Comparison of ENCODE assay signal across 34 cellular contexts in genomic region chr4:45636175-45636574, GRCh38.
"Had no signal": no experiment of that assay in that cellular context is flagged by ENCODE, and none has a peak within 500 bp of the region (broad histone marks: within the 10 kb centered on the region; RNA-seq: fewer than 3 reads in every experiment).

No MANE protein-coding gene starts in this region.

- H3K4me3 ChIP-seq: adrenal gland, ascending aorta, body of pancreas, breast epithelium, cardiac muscle cell had no signal

- DNase-seq: activated effector memory CD4-positive, alpha-beta T cell treated with anti-CD3 and anti-CD28 coated beads, Interleukin-2, amount 50 U/mL, for 16 hours; activated effector memory CD4-positive, alpha-beta T cell treated with Interleukin-2 at 50 U/mL for 16 hours; activated gamma-delta T cell; activated gamma-delta T cell treated with Interleukin-2 at 50 U/mL for 16 hours; activated naive CD4-positive, alpha-beta T cell; activated naive CD4-positive, alpha-beta T cell treated with anti-CD3 and anti-CD28 coated beads for 36 hours; activated naive CD4-positive, alpha-beta T cell treated with anti-CD3 and anti-CD28 coated beads, Interleukin-2, amount 10 ng/mL, durations not matched to agents 7 days and 5 days; activated naive CD4-positive, alpha-beta T cell treated with anti-CD3 and anti-CD28 coated beads, Interleukin-2, amount 50 U/mL, for 16 hours; activated naive CD4-positive, alpha-beta T cell treated with Interleukin-2 at 50 U/mL for 16 hours; activated naive CD8-positive, alpha-beta T cell treated with anti-CD3 and anti-CD28 coated beads for 36 hours; activated naive CD8-positive, alpha-beta T cell treated with anti-CD3 and anti-CD28 coated beads, Interleukin-2, amount 10 ng/mL, durations not matched to agents 7 days and 5 days; activated naive CD8-positive, alpha-beta T cell treated with anti-CD3 and anti-CD28 coated beads, Interleukin-2, amount 50 U/mL, for 24 hours; activated T-cell treated with anti-CD3 and anti-CD28 coated beads, Interleukin-2, amount 50 U/mL, for 1 hour; activated T-cell treated with anti-CD3 and anti-CD28 coated beads, Interleukin-2, amount 50 U/mL, for 24 hours; activated T-cell treated with anti-CD3 and anti-CD28 coated beads, Interleukin-2, amount 50 U/mL, for 4 hours; activated T-cell treated with anti-CD3 and anti-CD28 coated beads, Interleukin-2, amount 50 U/mL, for 48 hours; activated T-cell treated with anti-CD3 and anti-CD28 coated beads, Interleukin-2, amount 50 U/mL, for 72 hours; adrenal gland; amniotic stem cell; amygdala; anterior cingulate cortex; aorta; body of pancreas; brain microvascular endothelial cell; caudate nucleus; central memory CD4-positive, alpha-beta T cell; cerebellar nuclear complex had no signal

- ATAC-seq: activated naive CD4-positive, alpha-beta T cell treated with anti-CD3 and anti-CD28 coated beads, Interleukin-2, amount 50 U/mL, for 72 hours; activated naive CD8-positive, alpha-beta T cell treated with anti-CD3 and anti-CD28 coated beads, Interleukin-2, amount 50 U/mL, for 24 hours; activated T-cell treated with anti-CD3 and anti-CD28 coated beads, Interleukin-2, amount 50 U/mL, for 4 hours; activated T-cell treated with anti-CD3 and anti-CD28 coated beads, Interleukin-2, amount 50 U/mL, for 72 hours; activated T-helper 17 cell treated with anti-CD3 and anti-CD28 coated beads, Interleukin-2, amount 50 U/mL, for 72 hours; body of pancreas had no signal

- H3K27ac ChIP-seq: adrenal gland, ascending aorta, body of pancreas, brain microvascular endothelial cell, breast epithelium, cardiac muscle cell had no signal

- H3K27me3 ChIP-seq: adrenal gland, ascending aorta, body of pancreas, brain microvascular endothelial cell, breast epithelium, cardiac muscle cell had no signal

- H3K36me3 ChIP-seq: adrenal gland, ascending aorta, brain microvascular endothelial cell, breast epithelium, cardiac muscle cell had no signal

- H3K9me3 ChIP-seq: adrenal gland, ascending aorta, body of pancreas, breast epithelium had no signal

- H3K4me1 ChIP-seq: adrenal gland, ascending aorta, body of pancreas, breast epithelium had no signal

- FAIRE-seq: astrocyte, bronchial epithelial cell had no signal
